22 cellular contexts compared by ENCODE assay signal in genomic region chr2:241445426-241445825, GRCh38.
A peak's percentile ranks its signal among the peaks of the same experiment; 100 is the strongest.
DNase-seq lines count a peak whose midpoint lies in the region; ATAC-seq, FAIRE-seq and TF ChIP-seq lines count a peak whose summit lies in the region.
"Had no signal": no experiment of that assay in that cellular context is flagged by ENCODE, and none has a peak within 500 bp of the region (broad histone marks: within the 10 kb centered on the region; RNA-seq: fewer than 3 reads in every experiment).

No MANE protein-coding gene starts in this region.

- TF ChIP-seq RAD21 in GM12878 (IDR thresholded peaks at IDR 0.05; ENCODE audit: insufficient read depth, low read depth, low read length), result no peak

- H2AFZ ChIP-seq in GM12878 (ENCODE audit: control insufficient read depth, low read depth, low read length), result no peak overlapping the region
- H2AFZ ChIP-seq: parathyroid adenoma had no signal

- TF ChIP-seq CTCF in GM12878 (IDR thresholded peaks at IDR 0.05 in 2 of 3, conservative IDR thresholded peaks at IDR 0.05 in 1 of 3; ENCODE audit: control insufficient read depth in 2 of 3, extremely low read depth in 1 of 3, insufficient read depth in 1 of 3, low read depth in 3 of 3, low read length in 3 of 3) (no peak), body of pancreas (IDR thresholded peaks at IDR 0.05) (no peak), nephron progenitor cell (IDR thresholded peaks at IDR 0.05) (no peak)

- H3K36me3 Mint-ChIP-seq in nephron progenitor cell (ENCODE audit: low read depth), result peaks cover 20% of the 10 kb centered on the region

- intact Hi-C loops in GM12878 (cut with micrococcal nuclease; ENCODE audit: unreplicated experiment) (no loop called here), body of pancreas (cut with DNase I) (no loop called here)

- TF ChIP-seq EP300 in GM12878 (IDR thresholded peaks at IDR 0.05; ENCODE audit: borderline replicate concordance in 1 of 2, control insufficient read depth in 1 of 2, low read depth in 2 of 2, low read length in 2 of 2), result no peak

- H3K9me3 ChIP-seq in GM12878 (replicated peaks; ENCODE audit: control insufficient read depth, insufficient read depth, low read length), result no peaks in the 10 kb centered on the region
- H3K9me3 ChIP-seq in body of pancreas, result no peaks in the 10 kb centered on the region
- H3K9me3 ChIP-seq: heart left ventricle, MG63 had no signal

- H3K27ac ChIP-seq in GM12878 (ENCODE audit: control insufficient read depth, insufficient read depth), result no peak overlapping the region
- no peak overlapping the region for H3K27ac ChIP-seq in body of pancreas
- no peak overlapping the region for H3K27ac ChIP-seq in substantia nigra (ENCODE audit: low read depth, low read length, poor library complexity, severe bottlenecking)
- H3K27ac ChIP-seq: heart left ventricle, parathyroid adenoma, skin epidermis had no signal

- H3K4me1 ChIP-seq in GM12878 (ENCODE audit: control insufficient read depth, insufficient read depth, low read length) (peaks cover 23% of the 10 kb centered on the region), body of pancreas (no peaks in the 10 kb centered on the region)
- H3K4me1 ChIP-seq: parathyroid adenoma had no signal

- H3K27me3 Mint-ChIP-seq in nephron progenitor cell (ENCODE audit: low read depth, poor library complexity), result no peaks in the 10 kb centered on the region

- peaks cover 4 to 12% of the 10 kb centered on the region in 2 experiments; a peak in 3 of 4 replicates for H3K36me3 ChIP-seq in GM12878 (ENCODE audit: control insufficient read depth in 2 of 2, insufficient read depth in 2 of 2, low read length in 1 of 2)
- H3K36me3 ChIP-seq in body of pancreas (replicated peaks in 1 of 2; ENCODE audit: insufficient read depth in 1 of 2, low read depth in 2 of 2), result peaks cover 4 to 6% of the 10 kb centered on the region in 2 donors

- ATAC-seq in GM19468 (IDR thresholded peaks at IDR 0.05; ENCODE audit: extremely low read depth, unreplicated experiment) (peak; percentile 46), GM12878 (peak; percentile 18; the same call in 2 of the 3 replicates), body of pancreas (no peak)
- ATAC-seq: heart left ventricle; naive thymus-derived CD8-positive, alpha-beta T cell; T-helper 17 cell had no signal

- BruUV-seq in GM12878 (replicated peaks; lab: Mats Ljungman, UMichigan), result no TSS peak

- H3K27me3 ChIP-seq in GM12878 (replicated peaks in 1 of 2; ENCODE audit: control insufficient read depth in 2 of 2, insufficient read depth in 2 of 2, low read length in 1 of 2) (no peaks in the 10 kb centered on the region), body of pancreas (no peaks in the 10 kb centered on the region)
- H3K27me3 ChIP-seq: MG63 had no signal

- peak; percentile 20 for FAIRE-seq in GM12891 (lab: Jason Lieb, UNC)
- FAIRE-seq in GM12878 (lab: Jason Lieb, UNC), result no peak
- FAIRE-seq: GM12892 had no signal

- H3K9me3 Mint-ChIP-seq in nephron progenitor cell, result no peaks in the 10 kb centered on the region
- H3K9me3 Mint-ChIP-seq: activated T-cell treated with anti-CD3 and anti-CD28 coated beads, Interleukin-2, amount 50 U/mL, for 24 hours; memory B cell; naive thymus-derived CD8-positive, alpha-beta T cell had no signal

- no peak overlapping the region for H3K9ac ChIP-seq in GM12878 (ENCODE audit: control insufficient read depth, insufficient read depth, low read length)
- H3K9ac ChIP-seq: parathyroid adenoma had no signal

- H4K20me1 ChIP-seq in GM12878 (ENCODE audit: control insufficient read depth, insufficient read depth), result peaks cover 7% of the 10 kb centered on the region

- SMC1A ChIA-PET in GM12878 (lab: Charles Lee; ENCODE audit: uncharacterized antibody, unreplicated experiment), result no interaction called here

- H3K4me3 ChIP-seq in GM12878 (no peak overlapping the region), body of pancreas (no peak overlapping the region)
- H3K4me3 ChIP-seq: heart left ventricle, MG63, skin epidermis had no signal

- CTCF ChIA-PET in GM12878 (lab: Yijun Ruan, JAX), result interaction anchor here (2.4 kb wide), 1 partner anchor 15 kb away, joined by 6 read pairs; no protein-coding TSS in a partner anchor

- TF ChIP-seq POLR2A in GM12891 (IDR thresholded peaks at IDR 0.05; ENCODE audit: low read depth, low read length) (no peak), GM12878 (IDR thresholded peaks at IDR 0.05; ENCODE audit: low read depth, low read length) (no peak), body of pancreas (IDR thresholded peaks at IDR 0.05) (no peak)

- RAD21 ChIA-PET in GM12878 (lab: Charles Lee; ENCODE audit: unreplicated experiment), result no interaction called here

- DNase-seq in GM12891 (ENCODE audit: insufficient read length, low spot score) (no peak), NCI-H146 treated with DMSO at 0.1 percent for 48 hours (lab: John Stamatoyannopoulos, UW; ENCODE audit: unreplicated experiment) (peak; percentile 9), GM12878 (ENCODE audit: low read depth, low spot score) (no peak), body of pancreas (no peak), substantia nigra (lab: John Stamatoyannopoulos, UW) (no peak), nephron progenitor cell (no peak)
- DNase-seq: activated T-cell treated with anti-CD3 and anti-CD28 coated beads, Interleukin-2, amount 50 U/mL, for 24 hours; Calu3; central memory CD4-positive, alpha-beta T cell; effector memory CD4-positive, alpha-beta T cell; heart left ventricle; islet precursor cell; MG63; naive thymus-derived CD8-positive, alpha-beta T cell; NCI-H1930; SHP77; T-helper 17 cell had no signal

- no peak overlapping the region for H3K4me3 Mint-ChIP-seq in nephron progenitor cell
- H3K4me3 Mint-ChIP-seq: activated T-cell treated with anti-CD3 and anti-CD28 coated beads, Interleukin-2, amount 50 U/mL, for 24 hours; memory B cell; naive thymus-derived CD8-positive, alpha-beta T cell; T-helper 17 cell had no signal

- H3K4me2 ChIP-seq in GM12878 (ENCODE audit: control insufficient read depth, insufficient read depth), result no peak overlapping the region

- POLR2A ChIA-PET in GM12878 (lab: Charles Lee), result no interaction called here

- WGBS in GM12878 (ENCODE audit: insufficient coverage, insufficient replicate concordance, low lambda C conversion rate, missing lambda C conversion rate), result 87% methylated on average over 2 of the region's 2 CpGs
- 83% methylated on average over 2 of the region's 2 CpGs for WGBS in body of pancreas, 2 donors

- H3K79me2 ChIP-seq in GM12878 (ENCODE audit: control insufficient read depth, insufficient read depth, low read length), result no peaks in the 10 kb centered on the region

- in situ Hi-C loops in GM12878 (cut with MboI), result no loop called here

- H3K27ac Mint-ChIP-seq in nephron progenitor cell, result no peak overlapping the region
- H3K27ac Mint-ChIP-seq: activated T-cell treated with anti-CD3 and anti-CD28 coated beads, Interleukin-2, amount 50 U/mL, for 24 hours; memory B cell; naive thymus-derived CD8-positive, alpha-beta T cell; T-helper 17 cell had no signal

- peaks cover 5% of the 10 kb centered on the region for H3K4me1 Mint-ChIP-seq in nephron progenitor cell

TF ChIP-seq in GM12891, 5 proteins besides CTCF, POLR2A, EP300 and RAD21:
- TF ChIP-seq SPI1 (IDR thresholded peaks at IDR 0.05; ENCODE audit: low read depth, low read length), result no peak
- no peak for TF ChIP-seq POU2F2 (IDR thresholded peaks at IDR 0.05; ENCODE audit: low read depth, low read length)
- no peak for TF ChIP-seq POLR2AphosphoS5 (IDR thresholded peaks at IDR 0.05; ENCODE audit: low read depth, low read length)
- TF ChIP-seq PAX5 (IDR thresholded peaks at IDR 0.05; ENCODE audit: insufficient read depth, low read length, severe bottlenecking), result no peak
- no peak for TF ChIP-seq TAF1 (IDR thresholded peaks at IDR 0.05; ENCODE audit: low read depth, low read length)

TF ChIP-seq in GM12878, 131 proteins besides CTCF, POLR2A, EP300 and RAD21 (continues in another document):
- no peak for TF ChIP-seq E4F1 (IDR thresholded peaks at IDR 0.05; ENCODE audit: borderline replicate concordance, partially characterized antibody)
- TF ChIP-seq BCL11A (IDR thresholded peaks at IDR 0.05; ENCODE audit: low read depth, low read length), result no peak
- no peak for TF ChIP-seq NR2C2 (IDR thresholded peaks at IDR 0.05; ENCODE audit: borderline replicate concordance, control insufficient read depth, insufficient read length, low read depth)
- TF ChIP-seq E2F4 (IDR thresholded peaks at IDR 0.05; ENCODE audit: low read depth, low read length), result no peak
- no peak for TF ChIP-seq KLF5 (IDR thresholded peaks at IDR 0.05; ENCODE audit: partially characterized antibody)
- TF ChIP-seq HDAC6 (IDR thresholded peaks at IDR 0.05; ENCODE audit: unreplicated experiment), result no peak
